17 cellular contexts compared by ENCODE assay signal in the genomic region with DNA sequence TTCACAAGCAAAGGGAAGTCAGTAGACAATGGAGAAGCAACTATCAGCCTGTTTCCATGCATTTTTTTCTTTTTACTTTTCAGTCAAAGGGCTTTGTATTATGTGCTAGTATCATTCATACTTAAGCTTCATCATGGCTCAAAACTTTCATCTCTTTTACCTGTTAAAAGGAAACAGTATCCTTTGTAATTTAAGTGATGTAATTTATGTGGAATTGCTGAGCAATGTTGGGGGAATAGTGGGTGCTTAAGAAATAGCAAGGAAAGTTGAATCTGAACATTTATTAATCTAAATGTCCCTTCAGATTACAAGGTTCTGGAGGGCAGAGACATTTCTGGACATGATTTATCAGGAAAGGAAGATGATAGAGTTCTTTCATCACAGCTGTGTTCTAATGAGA.
A peak's percentile ranks its signal among the peaks of the same experiment; 100 is the strongest.
DNase-seq lines count a peak whose midpoint lies in the region; ATAC-seq, FAIRE-seq and TF ChIP-seq lines count a peak whose summit lies in the region.
"Had no signal": no experiment of that assay in that cellular context is flagged by ENCODE, and none has a peak within 500 bp of the region (broad histone marks: within the 10 kb centered on the region; RNA-seq: fewer than 3 reads in every experiment).

No MANE protein-coding gene starts in this region.

- H3K36me3 ChIP-seq in RWPE2 (ENCODE audit: low read depth) (no peaks in the 10 kb centered on the region), hepatocyte (replicated peaks; ENCODE audit: insufficient read depth, low read depth) (no peaks in the 10 kb centered on the region)

- H3K4me1 ChIP-seq in RWPE2 (ENCODE audit: insufficient read depth, poor library complexity, severe bottlenecking) (peaks cover 39% of the 10 kb centered on the region), hepatocyte (ENCODE audit: insufficient read depth) (no peaks in the 10 kb centered on the region)

- H3K4me3 Mint-ChIP-seq in stimulated activated naive CD8-positive, alpha-beta T cell treated with anti-CD3 and anti-CD28 coated beads, Interleukin-15, Interleukin-2, amounts not matched to agents 100 ng/mL and 50 ng/mL, for 24 hours: no peak overlapping the region
- H3K4me3 Mint-ChIP-seq in progenitor cell of endocrine pancreas (ENCODE audit: low read depth): no peak overlapping the region
- H3K4me3 Mint-ChIP-seq: H9 had no signal

- ATAC-seq in stimulated activated naive CD8-positive, alpha-beta T cell treated with anti-CD3 and anti-CD28 coated beads, Interleukin-15, Interleukin-2, amounts not matched to agents 100 U/mL and 50 U/mL, for 24 hours: no peak
- peak; percentile 10 for ATAC-seq in RWPE2 (ENCODE audit: low read depth)
- ATAC-seq: HepG2, Panc1 had no signal

- no peaks in the 10 kb centered on the region for H4K20me1 ChIP-seq in hepatocyte (ENCODE audit: insufficient read depth, poor library complexity, severe bottlenecking)

- H2AFZ ChIP-seq in hepatocyte: no peak overlapping the region

- peak overlapping the region; percentile 42 for H3K27ac Mint-ChIP-seq in stimulated activated naive CD8-positive, alpha-beta T cell treated with anti-CD3 and anti-CD28 coated beads, Interleukin-15, Interleukin-2, amounts not matched to agents 100 ng/mL and 50 ng/mL, for 24 hours
- no peak overlapping the region for H3K27ac Mint-ChIP-seq in progenitor cell of endocrine pancreas
- H3K27ac Mint-ChIP-seq: H9 had no signal

- no peaks in the 10 kb centered on the region for H3K27me3 Mint-ChIP-seq in stimulated activated naive CD8-positive, alpha-beta T cell treated with anti-CD3 and anti-CD28 coated beads, Interleukin-15, Interleukin-2, amounts not matched to agents 100 ng/mL and 50 ng/mL, for 24 hours
- no peaks in the 10 kb centered on the region for H3K27me3 Mint-ChIP-seq in progenitor cell of endocrine pancreas

- H3K27ac ChIP-seq in RWPE2 (ENCODE audit: poor library complexity, severe bottlenecking) (peak overlapping the region; percentile 84), hepatocyte (peak overlapping the region; percentile 60)
- H3K27ac ChIP-seq: KMS-11 had no signal

- DNase-seq in stimulated activated naive CD8-positive, alpha-beta T cell treated with anti-CD3 and anti-CD28 coated beads, Interleukin-15, Interleukin-2, amounts not matched to agents 100 U/mL and 50 U/mL, for 24 hours: no peak
- DNase-seq in RWPE2 (ENCODE audit: low spot score): no peak
- DNase-seq in hepatocyte (ENCODE audit: low spot score): no peak
- DNase-seq in progenitor cell of endocrine pancreas (ENCODE audit: low spot score, unreplicated experiment): no peak
- no peak for DNase-seq in activated CD8-positive, alpha-beta memory T cell treated with anti-CD3 and anti-CD28 coated beads, Interleukin-2, amount 50 U/mL, for 4 hours
- no peak for DNase-seq in frontal cortex (ENCODE audit: low spot score in 2 of 2)
- DNase-seq: COR-L47, H9, MM.1S, NCI-H1105 treated with DMSO at 0.1 percent for 48 hours, NCI-H187, NCI-H446, Right ventricle myocardium superior had no signal

- H3K4me3 ChIP-seq in RWPE2 (ENCODE audit: severe bottlenecking): no peak overlapping the region
- no peak overlapping the region for H3K4me3 ChIP-seq in hepatocyte

- H3K79me2 ChIP-seq in hepatocyte: no peaks in the 10 kb centered on the region

- peaks cover 64% of the 10 kb centered on the region for H3K4me1 Mint-ChIP-seq in stimulated activated naive CD8-positive, alpha-beta T cell treated with anti-CD3 and anti-CD28 coated beads, Interleukin-15, Interleukin-2, amounts not matched to agents 100 ng/mL and 50 ng/mL, for 24 hours (ENCODE audit: low read depth)
- H3K4me1 Mint-ChIP-seq in progenitor cell of endocrine pancreas (ENCODE audit: low read depth): no peaks in the 10 kb centered on the region

- TF ChIP-seq CTCF in RWPE2 (IDR thresholded peaks at IDR 0.05; ENCODE audit: poor library complexity, severe bottlenecking) (no peak), hepatocyte (IDR thresholded peaks at IDR 0.05; ENCODE audit: poor library complexity) (no peak), progenitor cell of endocrine pancreas (IDR thresholded peaks at IDR 0.05; ENCODE audit: unreplicated experiment) (no peak)

- H3K9me3 ChIP-seq in RWPE2 (ENCODE audit: severe bottlenecking) (no peaks in the 10 kb centered on the region), hepatocyte (ENCODE audit: low read depth) (no peaks in the 10 kb centered on the region)

- peaks cover 1% of the 10 kb centered on the region for H3K9me3 Mint-ChIP-seq in stimulated activated naive CD8-positive, alpha-beta T cell treated with anti-CD3 and anti-CD28 coated beads, Interleukin-15, Interleukin-2, amounts not matched to agents 100 ng/mL and 50 ng/mL, for 24 hours
- H3K9me3 Mint-ChIP-seq in progenitor cell of endocrine pancreas (ENCODE audit: low read depth): no peaks in the 10 kb centered on the region
- H3K9me3 Mint-ChIP-seq: H9 had no signal

- H3K9me2 ChIP-seq in hepatocyte (replicated peaks; ENCODE audit: insufficient read depth): no peaks in the 10 kb centered on the region

- H3K36me3 Mint-ChIP-seq in stimulated activated naive CD8-positive, alpha-beta T cell treated with anti-CD3 and anti-CD28 coated beads, Interleukin-15, Interleukin-2, amounts not matched to agents 100 ng/mL and 50 ng/mL, for 24 hours (ENCODE audit: low read depth): no peaks in the 10 kb centered on the region
- no peaks in the 10 kb centered on the region for H3K36me3 Mint-ChIP-seq in progenitor cell of endocrine pancreas (ENCODE audit: insufficient read depth)

- H3K27me3 ChIP-seq in RWPE2 (ENCODE audit: insufficient read depth, poor library complexity, severe bottlenecking): no peaks in the 10 kb centered on the region
- no peaks in the 10 kb centered on the region for H3K27me3 ChIP-seq in hepatocyte

- no peak overlapping the region for H3K4me2 ChIP-seq in hepatocyte
- H3K4me2 ChIP-seq: KMS-11 had no signal

- no peak for FAIRE-seq in frontal cortex (lab: Jason Lieb, UNC)
- FAIRE-seq: HepG2 had no signal
